In genomic region chr12:34046570-34046969, GRCh38 we compare ENCODE assay signal across 7 cellular contexts.
"Had no signal": no experiment of that assay in that cellular context is flagged by ENCODE, and none has a peak within 500 bp of the region (broad histone marks: within the 10 kb centered on the region; RNA-seq: fewer than 3 reads in every experiment).

No MANE protein-coding gene starts in this region.

- H3K27ac ChIP-seq: HL-60, KMS-11 had no signal

- FAIRE-seq: HepG2, HTR-8/SVneo had no signal

- H3K9ac ChIP-seq: KMS-11 had no signal

- ATAC-seq: HepG2 had no signal

- DNase-seq: IMR-90, KBM-7, KG1 had no signal

- H3K4me2 ChIP-seq: KMS-11 had no signal
